Comparison of ENCODE assay signal across 1 cellular context in the genomic region with DNA sequence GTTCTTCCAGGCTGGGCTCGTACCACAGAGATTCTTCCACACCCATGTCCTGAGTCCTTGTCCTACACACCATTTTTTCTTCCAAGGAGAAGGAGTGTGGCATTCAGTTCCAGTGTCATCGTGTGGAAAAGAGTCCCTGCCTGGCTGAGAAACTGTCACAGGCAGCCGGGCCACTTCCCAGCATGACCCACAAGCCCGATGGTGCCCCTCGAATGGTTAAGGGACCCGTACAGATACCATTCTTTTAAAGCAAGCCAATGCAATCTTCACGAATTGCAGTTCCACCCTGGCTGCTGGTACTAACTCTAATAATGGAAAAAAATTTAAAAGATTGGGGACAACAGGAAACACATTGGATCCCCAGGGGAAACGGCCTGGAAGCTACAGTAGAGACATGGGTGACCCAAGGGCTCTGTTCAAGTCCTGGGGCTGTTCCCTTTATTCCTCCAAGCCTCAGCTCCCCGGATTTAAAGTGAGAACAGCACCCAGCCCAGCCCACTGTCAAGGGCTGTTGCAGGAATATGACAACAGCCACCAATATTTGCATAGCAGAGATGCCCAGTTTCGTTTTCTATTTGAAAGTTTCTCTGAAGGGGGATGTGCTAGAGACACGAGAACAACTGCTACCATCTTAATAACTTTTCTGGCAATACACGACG.
A peak's percentile ranks its signal among the peaks of the same experiment; 100 is the strongest.
TF ChIP-seq lines count a peak whose summit lies in the region.

No MANE protein-coding gene starts in this region.

TF ChIP-seq in SK-N-SH, 30 proteins besides CTCF, POLR2A, EP300 and RAD21 (continued from another document):
- TF ChIP-seq REST (IDR thresholded peaks at IDR 0.05; ENCODE audit: low read depth, low read length) (no peak), MXI1 (IDR thresholded peaks at IDR 0.05; ENCODE audit: low read depth, low read length) (peak; percentile 17; the same call in 1 of the 2 replicates), NRF1 (IDR thresholded peaks at IDR 0.05; ENCODE audit: low read depth, low read length) (no peak), IRF3 (IDR thresholded peaks at IDR 0.05; ENCODE audit: low read depth, low read length) (no peak), JUND (IDR thresholded peaks at IDR 0.05) (no peak), GATA2 (CRISPR knock-in tag; IDR thresholded peaks at IDR 0.05) (no peak), POLR2AphosphoS5 (IDR thresholded peaks at IDR 0.05; ENCODE audit: low read depth, low read length) (peak; percentile 20; the same call in 1 of the 2 replicates), MAX (IDR thresholded peaks at IDR 0.05; ENCODE audit: low read depth) (peak; percentile 38; the same call in 1 of the 2 replicates), FOXM1 (IDR thresholded peaks at IDR 0.05; ENCODE audit: low read depth) (no peak), EZH2phosphoT487 (IDR thresholded peaks at IDR 0.05; ENCODE audit: borderline replicate concordance, low read depth) (no peak), YY1 (IDR thresholded peaks at IDR 0.05; ENCODE audit: low read depth) (no peak), CHD2 (IDR thresholded peaks at IDR 0.05; ENCODE audit: low read length, partially characterized antibody) (no peak), MEF2A (IDR thresholded peaks at IDR 0.05; ENCODE audit: borderline replicate concordance, low read depth) (no peak), SMC3 (IDR thresholded peaks at IDR 0.05; ENCODE audit: low read depth, low read length) (no peak), NFIC (IDR thresholded peaks at IDR 0.05; ENCODE audit: borderline replicate concordance) (no peak), RFX5 (IDR thresholded peaks at IDR 0.05; ENCODE audit: low read length) (no peak)
- TF ChIP-seq, protein P1, sequence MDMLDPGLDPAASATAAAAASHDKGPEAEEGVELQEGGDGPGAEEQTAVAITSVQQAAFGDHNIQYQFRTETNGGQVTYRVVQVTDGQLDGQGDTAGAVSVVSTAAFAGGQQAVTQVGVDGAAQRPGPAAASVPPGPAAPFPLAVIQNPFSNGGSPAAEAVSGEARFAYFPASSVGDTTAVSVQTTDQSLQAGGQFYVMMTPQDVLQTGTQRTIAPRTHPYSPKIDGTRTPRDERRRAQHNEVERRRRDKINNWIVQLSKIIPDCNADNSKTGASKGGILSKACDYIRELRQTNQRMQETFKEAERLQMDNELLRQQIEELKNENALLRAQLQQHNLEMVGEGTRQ (IDR thresholded peaks at IDR 0.05; ENCODE audit: borderline replicate concordance, low read depth, low read length) = no peak
- TF ChIP-seq, protein P2, sequence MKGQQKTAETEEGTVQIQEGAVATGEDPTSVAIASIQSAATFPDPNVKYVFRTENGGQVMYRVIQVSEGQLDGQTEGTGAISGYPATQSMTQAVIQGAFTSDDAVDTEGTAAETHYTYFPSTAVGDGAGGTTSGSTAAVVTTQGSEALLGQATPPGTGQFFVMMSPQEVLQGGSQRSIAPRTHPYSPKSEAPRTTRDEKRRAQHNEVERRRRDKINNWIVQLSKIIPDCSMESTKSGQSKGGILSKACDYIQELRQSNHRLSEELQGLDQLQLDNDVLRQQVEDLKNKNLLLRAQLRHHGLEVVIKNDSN (IDR thresholded peaks at IDR 0.05; ENCODE audit: borderline replicate concordance, low read depth) = no peak
